ENCODE assay signal across 1 cellular context in the genomic region with DNA sequence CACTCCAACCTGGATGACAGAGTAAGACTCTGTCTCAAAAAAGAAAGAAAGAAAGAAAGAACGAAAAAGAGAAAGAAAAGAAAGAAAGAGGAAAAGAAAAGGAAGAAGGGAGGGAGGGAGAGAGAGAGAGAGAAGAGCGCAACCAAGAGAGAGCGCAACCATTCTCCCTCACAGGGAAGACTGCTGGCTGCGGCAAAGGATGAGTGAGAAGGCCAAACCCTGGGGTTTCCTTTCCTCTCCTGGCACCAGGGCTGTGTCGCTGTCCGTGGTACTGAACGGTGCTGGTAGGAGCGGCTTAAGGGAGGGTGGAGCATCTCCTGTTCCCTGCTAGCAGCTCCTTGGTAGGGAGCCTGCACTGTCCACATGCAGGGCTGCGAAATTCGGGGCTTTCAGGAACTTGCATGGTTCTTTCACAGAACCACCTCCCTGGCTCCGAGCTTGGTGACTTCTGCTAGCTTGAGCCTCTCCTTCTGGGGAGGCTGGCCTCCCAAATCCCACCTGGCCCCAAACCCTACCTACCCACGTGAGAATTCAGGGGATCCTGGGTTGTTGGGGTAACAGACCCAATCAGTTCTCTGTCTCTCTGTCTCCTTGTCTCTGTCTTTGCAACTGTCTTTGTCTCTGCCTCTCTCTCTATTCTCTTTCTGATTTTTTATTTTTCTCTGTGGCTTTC.
TF ChIP-seq lines count a peak whose summit lies in the region.

No MANE protein-coding gene starts in this region.

TF ChIP-seq in endothelial cell of umbilical vein, 7 proteins besides CTCF, POLR2A, EP300 and RAD21 (continued from another document):
- TF ChIP-seq GATA2 (IDR thresholded peaks at IDR 0.05; ENCODE audit: insufficient read depth, insufficient read length, low read depth, low read length) = no peak
